ENCODE assay signal across 1 cellular context in the genomic region with DNA sequence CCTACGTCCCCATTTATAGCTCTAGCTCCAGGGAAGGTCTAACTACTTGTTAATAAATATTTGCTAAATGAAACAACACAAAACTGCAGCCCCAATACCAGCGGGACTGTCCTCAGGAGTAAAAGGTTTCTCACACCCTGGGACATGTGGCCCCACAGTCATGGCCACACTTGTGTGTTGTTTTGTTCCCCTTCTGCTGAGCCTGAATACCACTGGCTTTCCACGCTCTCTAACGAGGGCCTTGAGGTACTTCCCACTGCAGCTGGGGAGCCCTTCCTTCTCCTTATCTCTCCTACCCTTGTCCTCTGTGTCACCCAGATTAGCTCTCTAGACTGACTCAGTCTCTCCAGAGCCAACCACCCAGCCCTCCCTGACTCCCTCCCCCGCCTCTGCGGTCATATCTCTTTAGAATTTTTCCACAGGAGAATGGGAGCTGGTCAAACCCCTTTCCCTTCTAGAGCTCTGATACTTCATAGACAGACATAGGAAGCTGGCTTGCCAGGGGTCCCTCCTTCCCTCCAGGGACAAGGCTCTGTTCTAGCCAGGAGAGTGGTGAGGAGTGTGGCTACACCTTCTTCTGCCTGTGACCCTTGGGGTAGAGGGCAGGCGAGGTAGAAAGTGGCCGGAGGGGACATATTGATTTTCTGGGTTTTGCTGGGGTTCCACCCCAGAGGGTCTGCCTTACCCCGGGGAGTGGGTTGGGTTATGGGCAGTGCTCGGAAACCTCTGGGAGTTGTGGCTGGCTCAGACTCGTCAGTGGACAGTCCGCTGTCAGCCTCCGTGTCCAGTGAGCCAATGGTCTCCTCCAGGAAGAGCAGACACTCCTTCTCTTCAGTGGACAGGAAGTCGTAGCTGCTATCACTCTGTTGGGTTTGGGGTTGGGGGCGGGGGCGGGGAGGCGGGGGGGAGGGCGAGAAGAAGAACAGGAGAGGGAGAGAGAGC.
A peak's percentile ranks its signal among the peaks of the same experiment; 100 is the strongest.
TF ChIP-seq lines count a peak whose summit lies in the region.

No MANE protein-coding gene starts in this region.

TF ChIP-seq in K562, 482 proteins besides CTCF, POLR2A, EP300 and RAD21 (continued from another document and continues in another):
- TF ChIP-seq TFAP4 (CRISPR knock-in tag; IDR thresholded peaks at IDR 0.05; ENCODE audit: borderline replicate concordance) = peak; percentile 97
- TF ChIP-seq, protein P1, sequence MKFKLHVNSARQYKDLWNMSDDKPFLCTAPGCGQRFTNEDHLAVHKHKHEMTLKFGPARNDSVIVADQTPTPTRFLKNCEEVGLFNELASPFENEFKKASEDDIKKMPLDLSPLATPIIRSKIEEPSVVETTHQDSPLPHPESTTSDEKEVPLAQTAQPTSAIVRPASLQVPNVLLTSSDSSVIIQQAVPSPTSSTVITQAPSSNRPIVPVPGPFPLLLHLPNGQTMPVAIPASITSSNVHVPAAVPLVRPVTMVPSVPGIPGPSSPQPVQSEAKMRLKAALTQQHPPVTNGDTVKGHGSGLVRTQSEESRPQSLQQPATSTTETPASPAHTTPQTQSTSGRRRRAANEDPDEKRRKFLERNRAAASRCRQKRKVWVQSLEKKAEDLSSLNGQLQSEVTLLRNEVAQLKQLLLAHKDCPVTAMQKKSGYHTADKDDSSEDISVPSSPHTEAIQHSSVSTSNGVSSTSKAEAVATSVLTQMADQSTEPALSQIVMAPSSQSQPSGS (CRISPR knock-in tag; IDR thresholded peaks at IDR 0.05) = no peak
- peak; percentile 96 for TF ChIP-seq CAMTA2 (CRISPR knock-in tag; conservative IDR thresholded peaks at IDR 0.05)
- TF ChIP-seq CTBP1 (IDR thresholded peaks at IDR 0.05; ENCODE audit: borderline replicate concordance) = peak; percentile 94
- no peak for TF ChIP-seq NFIX (CRISPR knock-in tag; IDR thresholded peaks at IDR 0.05; ENCODE audit: low read depth)
- TF ChIP-seq LEF1 (IDR thresholded peaks at IDR 0.05) = peak; percentile 99
- TF ChIP-seq, protein P2, sequence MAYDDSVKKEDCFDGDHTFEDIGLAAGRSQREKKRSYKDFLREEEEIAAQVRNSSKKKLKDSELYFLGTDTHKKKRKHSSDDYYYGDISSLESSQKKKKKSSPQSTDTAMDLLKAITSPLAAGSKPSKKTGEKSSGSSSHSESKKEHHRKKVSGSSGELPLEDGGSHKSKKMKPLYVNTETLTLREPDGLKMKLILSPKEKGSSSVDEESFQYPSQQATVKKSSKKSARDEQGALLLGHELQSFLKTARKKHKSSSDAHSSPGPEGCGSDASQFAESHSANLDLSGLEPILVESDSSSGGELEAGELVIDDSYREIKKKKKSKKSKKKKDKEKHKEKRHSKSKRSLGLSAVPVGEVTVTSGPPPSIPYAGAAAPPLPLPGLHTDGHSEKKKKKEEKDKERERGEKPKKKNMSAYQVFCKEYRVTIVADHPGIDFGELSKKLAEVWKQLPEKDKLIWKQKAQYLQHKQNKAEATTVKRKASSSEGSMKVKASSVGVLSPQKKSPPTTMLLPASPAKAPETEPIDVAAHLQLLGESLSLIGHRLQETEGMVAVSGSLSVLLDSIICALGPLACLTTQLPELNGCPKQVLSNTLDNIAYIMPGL (CRISPR knock-in tag; IDR thresholded peaks at IDR 0.05) = 0 out of 2 replicates have a peak, but pooled peaks have one; percentile 53
- TF ChIP-seq HNRNPLL (IDR thresholded peaks at IDR 0.05; ENCODE audit: low read depth, low read length, poor library complexity, severe bottlenecking) = no peak
- peak; percentile 81; the same call in 1 of the 2 replicates for TF ChIP-seq TCF7 (IDR thresholded peaks at IDR 0.05; ENCODE audit: borderline replicate concordance)
- no peak for TF ChIP-seq GTF2B (IDR thresholded peaks at IDR 0.05; ENCODE audit: extremely low read depth, insufficient read length)
- no peak for TF ChIP-seq MCM7 (IDR thresholded peaks at IDR 0.05)
- TF ChIP-seq SMAD3 (CRISPR knock-in tag; conservative IDR thresholded peaks at IDR 0.05) = peak; percentile 99
- TF ChIP-seq E2F6 (IDR thresholded peaks at IDR 0.05; ENCODE audit: borderline replicate concordance in 1 of 2, extremely low read depth in 1 of 2, insufficient read depth in 1 of 2, insufficient read length in 1 of 2, low read depth in 1 of 2, low read length in 1 of 2, poor library complexity in 1 of 2, severe bottlenecking in 1 of 2) = peak; percentile 84 to 91
- peak; percentile 98 for TF ChIP-seq HOMEZ (CRISPR knock-in tag; IDR thresholded peaks at IDR 0.05)
- TF ChIP-seq THAP7 (CRISPR knock-in tag; IDR thresholded peaks at IDR 0.05) = peak; percentile 54; the same call in 1 of the 2 replicates
- no peak for TF ChIP-seq WHSC1 (IDR thresholded peaks at IDR 0.05; ENCODE audit: low read length)
- no peak for TF ChIP-seq GTF2F1 (IDR thresholded peaks at IDR 0.05; ENCODE audit: low read depth, low read length)
- peak in 1 of 2 experiments; percentile 90 for TF ChIP-seq NCOA2 (IDR thresholded peaks at IDR 0.05; ENCODE audit: partially characterized antibody in 2 of 2)
- TF ChIP-seq HIVEP1 (CRISPR knock-in tag; IDR thresholded peaks at IDR 0.05) = peak; percentile 97
- peak; percentile 80; the same call in 1 of the 2 replicates for TF ChIP-seq ZNF431 (CRISPR knock-in tag; IDR thresholded peaks at IDR 0.05)
- peak; percentile 89 for TF ChIP-seq BRD4 (IDR thresholded peaks at IDR 0.05)
- peak; percentile 93 for TF ChIP-seq NR2F6 (CRISPR knock-in tag; IDR thresholded peaks at IDR 0.05)
- TF ChIP-seq ZNF263 (CRISPR knock-in tag; IDR thresholded peaks at IDR 0.05; ENCODE audit: borderline replicate concordance) = no peak; the same call in 1 of the 2 replicates
- peak; percentile 72 for TF ChIP-seq NFE2 (IDR thresholded peaks at IDR 0.05; ENCODE audit: low read depth)
- no peak for TF ChIP-seq TGIF2 (CRISPR knock-in tag; IDR thresholded peaks at IDR 0.05)
- peak; percentile 100 for TF ChIP-seq ZNF766 (CRISPR knock-in tag; conservative IDR thresholded peaks at IDR 0.05)
- TF ChIP-seq RBFOX2 (IDR thresholded peaks at IDR 0.05; ENCODE audit: low read depth, low read length) = peak; percentile 82
- peak; percentile 100 for TF ChIP-seq SMARCE1 (IDR thresholded peaks at IDR 0.05)
- no peak for TF ChIP-seq XRCC4 (IDR thresholded peaks at IDR 0.05; ENCODE audit: extremely low read depth, insufficient read depth, insufficient read length)
- TF ChIP-seq ZNF311 (CRISPR knock-in tag; IDR thresholded peaks at IDR 0.05) = peak; percentile 99
- peak; percentile 93 for TF ChIP-seq HINFP (tag; conservative IDR thresholded peaks at IDR 0.05; ENCODE audit: low read depth)
- TF ChIP-seq ZNF740 (CRISPR knock-in tag; IDR thresholded peaks at IDR 0.05) = no peak
- peak in 1 of 2 experiments; percentile 96; a peak in 3 of 4 replicates for TF ChIP-seq ZNF740 (tag; IDR thresholded peaks at IDR 0.05)
- TF ChIP-seq ZNF408 (CRISPR knock-in tag; IDR thresholded peaks at IDR 0.05; ENCODE audit: low read depth) = no peak
- TF ChIP-seq SRSF9 (IDR thresholded peaks at IDR 0.05; ENCODE audit: borderline replicate concordance, low read depth, low read length) = no peak
- TF ChIP-seq TSHZ1 (CRISPR knock-in tag; IDR thresholded peaks at IDR 0.05) = peak; percentile 94
- TF ChIP-seq MAFG (tag; conservative IDR thresholded peaks at IDR 0.05) = peak; percentile 70
- 0 out of 2 replicates have a peak, but pooled peaks have one; percentile 24 for TF ChIP-seq STAT5B (CRISPR knock-in tag; IDR thresholded peaks at IDR 0.05)
- TF ChIP-seq, protein P3, sequence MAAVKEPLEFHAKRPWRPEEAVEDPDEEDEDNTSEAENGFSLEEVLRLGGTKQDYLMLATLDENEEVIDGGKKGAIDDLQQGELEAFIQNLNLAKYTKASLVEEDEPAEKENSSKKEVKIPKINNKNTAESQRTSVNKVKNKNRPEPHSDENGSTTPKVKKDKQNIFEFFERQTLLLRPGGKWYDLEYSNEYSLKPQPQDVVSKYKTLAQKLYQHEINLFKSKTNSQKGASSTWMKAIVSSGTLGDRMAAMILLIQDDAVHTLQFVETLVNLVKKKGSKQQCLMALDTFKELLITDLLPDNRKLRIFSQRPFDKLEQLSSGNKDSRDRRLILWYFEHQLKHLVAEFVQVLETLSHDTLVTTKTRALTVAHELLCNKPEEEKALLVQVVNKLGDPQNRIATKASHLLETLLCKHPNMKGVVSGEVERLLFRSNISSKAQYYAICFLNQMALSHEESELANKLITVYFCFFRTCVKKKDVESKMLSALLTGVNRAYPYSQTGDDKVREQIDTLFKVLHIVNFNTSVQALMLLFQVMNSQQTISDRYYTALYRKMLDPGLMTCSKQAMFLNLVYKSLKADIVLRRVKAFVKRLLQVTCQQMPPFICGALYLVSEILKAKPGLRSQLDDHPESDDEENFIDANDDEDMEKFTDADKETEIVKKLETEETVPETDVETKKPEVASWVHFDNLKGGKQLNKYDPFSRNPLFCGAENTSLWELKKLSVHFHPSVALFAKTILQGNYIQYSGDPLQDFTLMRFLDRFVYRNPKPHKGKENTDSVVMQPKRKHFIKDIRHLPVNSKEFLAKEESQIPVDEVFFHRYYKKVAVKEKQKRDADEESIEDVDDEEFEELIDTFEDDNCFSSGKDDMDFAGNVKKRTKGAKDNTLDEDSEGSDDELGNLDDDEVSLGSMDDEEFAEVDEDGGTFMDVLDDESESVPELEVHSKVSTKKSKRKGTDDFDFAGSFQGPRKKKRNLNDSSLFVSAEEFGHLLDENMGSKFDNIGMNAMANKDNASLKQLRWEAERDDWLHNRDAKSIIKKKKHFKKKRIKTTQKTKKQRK (IDR thresholded peaks at IDR 0.05; ENCODE audit: borderline replicate concordance, low read depth, low read length) = no peak
